ENCODE assay signal across 23 cellular contexts in genomic region chr13:101218484-101218883, GRCh38.
"Had no signal": no experiment of that assay in that cellular context is flagged by ENCODE, and none has a peak within 500 bp of the region (broad histone marks: within the 10 kb centered on the region; RNA-seq: fewer than 3 reads in every experiment).

No MANE protein-coding gene starts in this region.

- H3K4me3 Mint-ChIP-seq: activated B cell treated with CpG ODN at 0.5 μM for 24 hours; activated CD4-positive, alpha-beta T cell treated with anti-CD3 and anti-CD28 coated beads, Interleukin-2, amount 10 ng/mL, durations not matched to agents 24 days and 14 days; activated CD8-positive, alpha-beta T cell treated with anti-CD3 and anti-CD28 coated beads, Interleukin-2, amount 10 ng/mL, durations not matched to agents 7 days and 5 days; effector memory CD8-positive, alpha-beta T cell; memory B cell; natural killer cell; T-helper 17 cell had no signal

- H3K9me3 Mint-ChIP-seq: activated CD4-positive, alpha-beta T cell treated with anti-CD3 and anti-CD28 coated beads, Interleukin-2, amount 10 ng/mL, durations not matched to agents 24 days and 14 days; effector memory CD8-positive, alpha-beta T cell; natural killer cell had no signal

- H3K9me3 ChIP-seq: body of pancreas, right atrium auricular region, tibial nerve had no signal

- H3K4me3 ChIP-seq: body of pancreas, left lung, right atrium auricular region, skin epidermis, tibial nerve had no signal

- H3K27ac ChIP-seq: body of pancreas, left lung, right atrium auricular region, skin epidermis, tibial nerve had no signal

- H3K27me3 ChIP-seq: body of pancreas, left lung, right atrium auricular region, tibial nerve had no signal

- DNase-seq: activated B cell treated with CpG ODN at 0.5 μM for 24 hours; activated CD4-positive, alpha-beta T cell treated with anti-CD3 and anti-CD28 coated beads, Interleukin-2, amount 10 ng/mL, durations not matched to agents 24 days and 14 days; activated CD8-positive, alpha-beta memory T cell treated with anti-CD3 and anti-CD28 coated beads, Interleukin-2, amount 50 U/mL, for 4 hours; activated CD8-positive, alpha-beta T cell treated with anti-CD3 and anti-CD28 coated beads, Interleukin-2, amount 10 ng/mL, durations not matched to agents 7 days and 5 days; activated gamma-delta T cell; activated T-cell treated with anti-CD3 and anti-CD28 coated beads, Interleukin-2, amount 50 U/mL, for 48 hours; amygdala; body of pancreas; dermis blood vessel endothelial cell; effector memory CD8-positive, alpha-beta T cell; islet precursor cell; left lung; natural killer cell; nucleus accumbens; posterior cingulate gyrus; stimulated activated CD4-positive, alpha-beta T cell treated with anti-CD3 and anti-CD28 coated beads, Interleukin-4, amount 100 ng/mL, for 24 hours; stimulated activated naive CD4-positive, alpha-beta T cell; T-helper 17 cell had no signal

- H3K36me3 Mint-ChIP-seq: activated naive CD4-positive, alpha-beta T cell treated with anti-CD3 and anti-CD28 coated beads, Interleukin-2, amount 50 U/mL, for 72 hours; memory B cell; natural killer cell had no signal

- H3K4me1 ChIP-seq: body of pancreas, left lung, right atrium auricular region, tibial nerve had no signal

- H3K36me3 ChIP-seq: left lung, right atrium auricular region, tibial nerve had no signal

- H3K4me1 Mint-ChIP-seq: activated B cell treated with CpG ODN at 0.5 μM for 24 hours; activated CD4-positive, alpha-beta T cell treated with anti-CD3 and anti-CD28 coated beads, Interleukin-2, amount 10 ng/mL, durations not matched to agents 24 days and 14 days; memory B cell; natural killer cell; T-helper 17 cell had no signal

- H3K27me3 Mint-ChIP-seq: activated B cell treated with CpG ODN at 0.5 μM for 24 hours; activated CD4-positive, alpha-beta T cell treated with anti-CD3 and anti-CD28 coated beads, Interleukin-2, amount 10 ng/mL, durations not matched to agents 24 days and 14 days; effector memory CD8-positive, alpha-beta T cell; T-helper 17 cell had no signal

- H3K27ac Mint-ChIP-seq: activated B cell treated with CpG ODN at 0.5 μM for 24 hours; activated CD4-positive, alpha-beta T cell treated with anti-CD3 and anti-CD28 coated beads, Interleukin-2, amount 10 ng/mL, durations not matched to agents 24 days and 14 days; activated CD8-positive, alpha-beta T cell treated with anti-CD3 and anti-CD28 coated beads, Interleukin-2, amount 10 ng/mL, durations not matched to agents 7 days and 5 days; activated naive CD4-positive, alpha-beta T cell treated with anti-CD3 and anti-CD28 coated beads, Interleukin-2, amount 50 U/mL, for 72 hours; effector memory CD8-positive, alpha-beta T cell; memory B cell; natural killer cell; T-helper 17 cell had no signal

- ATAC-seq: activated CD8-positive, alpha-beta T cell treated with anti-CD3 and anti-CD28 coated beads, Interleukin-2, amount 10 ng/mL, durations not matched to agents 7 days and 5 days; activated naive CD4-positive, alpha-beta T cell treated with anti-CD3 and anti-CD28 coated beads, Interleukin-2, amount 50 U/mL, for 72 hours; body of pancreas; effector memory CD8-positive, alpha-beta T cell; left lung; natural killer cell; T-helper 17 cell had no signal
